1 cellular context compared by ENCODE assay signal in the genomic region with DNA sequence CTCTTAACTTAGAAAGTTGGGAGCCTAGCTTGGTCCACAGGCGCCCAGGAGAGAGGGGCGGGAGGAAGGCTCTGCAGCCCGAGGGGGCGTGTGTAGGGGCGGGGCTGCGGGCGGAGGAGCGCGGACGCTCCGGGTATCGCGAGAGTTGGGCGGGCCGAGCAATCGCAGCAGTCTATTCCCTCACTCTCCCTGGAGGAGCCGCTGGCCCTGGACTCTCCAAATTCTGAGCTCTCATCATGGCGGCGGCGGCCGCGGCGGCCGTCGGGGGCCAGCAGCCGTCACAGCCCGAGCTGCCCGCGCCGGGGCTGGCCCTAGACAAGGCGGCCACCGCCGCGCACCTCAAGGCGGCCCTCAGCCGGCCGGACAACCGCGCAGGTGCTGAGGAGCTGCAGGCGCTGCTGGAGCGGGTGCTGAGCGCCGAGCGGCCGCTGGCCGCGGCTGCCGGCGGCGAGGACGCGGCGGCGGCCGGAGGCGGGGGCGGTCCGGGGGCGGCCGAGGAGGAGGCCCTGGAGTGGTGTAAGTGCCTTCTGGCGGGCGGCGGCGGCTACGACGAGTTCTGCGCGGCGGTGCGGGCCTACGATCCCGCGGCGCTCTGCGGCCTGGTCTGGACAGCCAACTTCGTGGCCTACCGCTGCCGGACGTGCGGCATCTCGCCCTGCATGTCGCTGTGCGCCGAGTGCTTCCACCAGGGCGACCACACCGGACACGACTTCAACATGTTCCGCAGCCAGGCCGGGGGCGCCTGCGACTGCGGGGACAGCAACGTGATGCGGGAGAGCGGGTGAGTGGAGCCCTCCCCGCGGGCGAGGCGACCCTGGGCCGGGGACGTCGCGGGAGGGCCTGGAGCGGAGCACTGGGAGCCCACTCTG.
TF ChIP-seq lines count a peak whose summit lies in the region.

A gene with protein sequence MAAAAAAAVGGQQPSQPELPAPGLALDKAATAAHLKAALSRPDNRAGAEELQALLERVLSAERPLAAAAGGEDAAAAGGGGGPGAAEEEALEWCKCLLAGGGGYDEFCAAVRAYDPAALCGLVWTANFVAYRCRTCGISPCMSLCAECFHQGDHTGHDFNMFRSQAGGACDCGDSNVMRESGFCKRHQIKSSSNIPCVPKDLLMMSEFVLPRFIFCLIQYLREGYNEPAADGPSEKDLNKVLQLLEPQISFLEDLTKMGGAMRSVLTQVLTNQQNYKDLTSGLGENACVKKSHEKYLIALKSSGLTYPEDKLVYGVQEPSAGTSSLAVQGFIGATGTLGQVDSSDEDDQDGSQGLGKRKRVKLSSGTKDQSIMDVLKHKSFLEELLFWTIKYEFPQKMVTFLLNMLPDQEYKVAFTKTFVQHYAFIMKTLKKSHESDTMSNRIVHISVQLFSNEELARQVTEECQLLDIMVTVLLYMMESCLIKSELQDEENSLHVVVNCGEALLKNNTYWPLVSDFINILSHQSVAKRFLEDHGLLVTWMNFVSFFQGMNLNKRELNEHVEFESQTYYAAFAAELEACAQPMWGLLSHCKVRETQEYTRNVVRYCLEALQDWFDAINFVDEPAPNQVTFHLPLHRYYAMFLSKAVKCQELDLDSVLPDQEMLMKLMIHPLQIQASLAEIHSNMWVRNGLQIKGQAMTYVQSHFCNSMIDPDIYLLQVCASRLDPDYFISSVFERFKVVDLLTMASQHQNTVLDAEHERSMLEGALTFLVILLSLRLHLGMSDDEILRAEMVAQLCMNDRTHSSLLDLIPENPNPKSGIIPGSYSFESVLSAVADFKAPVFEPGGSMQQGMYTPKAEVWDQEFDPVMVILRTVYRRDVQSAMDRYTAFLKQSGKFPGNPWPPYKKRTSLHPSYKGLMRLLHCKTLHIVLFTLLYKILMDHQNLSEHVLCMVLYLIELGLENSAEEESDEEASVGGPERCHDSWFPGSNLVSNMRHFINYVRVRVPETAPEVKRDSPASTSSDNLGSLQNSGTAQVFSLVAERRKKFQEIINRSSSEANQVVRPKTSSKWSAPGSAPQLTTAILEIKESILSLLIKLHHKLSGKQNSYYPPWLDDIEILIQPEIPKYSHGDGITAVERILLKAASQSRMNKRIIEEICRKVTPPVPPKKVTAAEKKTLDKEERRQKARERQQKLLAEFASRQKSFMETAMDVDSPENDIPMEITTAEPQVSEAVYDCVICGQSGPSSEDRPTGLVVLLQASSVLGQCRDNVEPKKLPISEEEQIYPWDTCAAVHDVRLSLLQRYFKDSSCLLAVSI (N-terminal part only) (plus strand): TSS at position 183 of the 869 bp plus-strand sequence. CDS start 54 bp downstream, at position 237.

TF ChIP-seq in K562, 482 proteins besides CTCF, POLR2A, EP300 and RAD21 (continued from another document and continues in another):
- TF ChIP-seq, protein P1, sequence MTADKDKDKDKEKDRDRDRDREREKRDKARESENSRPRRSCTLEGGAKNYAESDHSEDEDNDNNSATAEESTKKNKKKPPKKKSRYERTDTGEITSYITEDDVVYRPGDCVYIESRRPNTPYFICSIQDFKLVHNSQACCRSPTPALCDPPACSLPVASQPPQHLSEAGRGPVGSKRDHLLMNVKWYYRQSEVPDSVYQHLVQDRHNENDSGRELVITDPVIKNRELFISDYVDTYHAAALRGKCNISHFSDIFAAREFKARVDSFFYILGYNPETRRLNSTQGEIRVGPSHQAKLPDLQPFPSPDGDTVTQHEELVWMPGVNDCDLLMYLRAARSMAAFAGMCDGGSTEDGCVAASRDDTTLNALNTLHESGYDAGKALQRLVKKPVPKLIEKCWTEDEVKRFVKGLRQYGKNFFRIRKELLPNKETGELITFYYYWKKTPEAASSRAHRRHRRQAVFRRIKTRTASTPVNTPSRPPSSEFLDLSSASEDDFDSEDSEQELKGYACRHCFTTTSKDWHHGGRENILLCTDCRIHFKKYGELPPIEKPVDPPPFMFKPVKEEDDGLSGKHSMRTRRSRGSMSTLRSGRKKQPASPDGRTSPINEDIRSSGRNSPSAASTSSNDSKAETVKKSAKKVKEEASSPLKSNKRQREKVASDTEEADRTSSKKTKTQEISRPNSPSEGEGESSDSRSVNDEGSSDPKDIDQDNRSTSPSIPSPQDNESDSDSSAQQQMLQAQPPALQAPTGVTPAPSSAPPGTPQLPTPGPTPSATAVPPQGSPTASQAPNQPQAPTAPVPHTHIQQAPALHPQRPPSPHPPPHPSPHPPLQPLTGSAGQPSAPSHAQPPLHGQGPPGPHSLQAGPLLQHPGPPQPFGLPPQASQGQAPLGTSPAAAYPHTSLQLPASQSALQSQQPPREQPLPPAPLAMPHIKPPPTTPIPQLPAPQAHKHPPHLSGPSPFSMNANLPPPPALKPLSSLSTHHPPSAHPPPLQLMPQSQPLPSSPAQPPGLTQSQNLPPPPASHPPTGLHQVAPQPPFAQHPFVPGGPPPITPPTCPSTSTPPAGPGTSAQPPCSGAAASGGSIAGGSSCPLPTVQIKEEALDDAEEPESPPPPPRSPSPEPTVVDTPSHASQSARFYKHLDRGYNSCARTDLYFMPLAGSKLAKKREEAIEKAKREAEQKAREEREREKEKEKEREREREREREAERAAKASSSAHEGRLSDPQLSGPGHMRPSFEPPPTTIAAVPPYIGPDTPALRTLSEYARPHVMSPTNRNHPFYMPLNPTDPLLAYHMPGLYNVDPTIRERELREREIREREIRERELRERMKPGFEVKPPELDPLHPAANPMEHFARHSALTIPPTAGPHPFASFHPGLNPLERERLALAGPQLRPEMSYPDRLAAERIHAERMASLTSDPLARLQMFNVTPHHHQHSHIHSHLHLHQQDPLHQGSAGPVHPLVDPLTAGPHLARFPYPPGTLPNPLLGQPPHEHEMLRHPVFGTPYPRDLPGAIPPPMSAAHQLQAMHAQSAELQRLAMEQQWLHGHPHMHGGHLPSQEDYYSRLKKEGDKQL (CRISPR knock-in tag; IDR thresholded peaks at IDR 0.05; ENCODE audit: borderline replicate concordance): peak; percentile 83; the same call in 1 of the 2 replicates
- TF ChIP-seq GATAD2B (IDR thresholded peaks at IDR 0.05; ENCODE audit: borderline replicate concordance): peak; percentile 94
- peak; percentile 78 for TF ChIP-seq CHD1 (IDR thresholded peaks at IDR 0.05; ENCODE audit: low read length)
- 0 out of 2 replicates have a peak, but pooled peaks have one; percentile 41 for TF ChIP-seq ZNF232 (CRISPR knock-in tag; IDR thresholded peaks at IDR 0.05)
- TF ChIP-seq CHD2 (IDR thresholded peaks at IDR 0.05; ENCODE audit: low read depth, low read length): peak; percentile 99
- TF ChIP-seq SIN3B (IDR thresholded peaks at IDR 0.05; ENCODE audit: low read depth): peak; percentile 73; the same call in 1 of the 2 replicates
- peak; percentile 92 for TF ChIP-seq TBP (optimal IDR thresholded peaks at IDR 0.05; ENCODE audit: low read depth, low read length)
- 0 out of 2 replicates have a peak, but pooled peaks have one; percentile 38 for TF ChIP-seq ZNF282 (CRISPR knock-in tag; IDR thresholded peaks at IDR 0.05)
- TF ChIP-seq ELF4 (CRISPR knock-in tag; IDR thresholded peaks at IDR 0.05): no peak
- TF ChIP-seq, protein P2, sequence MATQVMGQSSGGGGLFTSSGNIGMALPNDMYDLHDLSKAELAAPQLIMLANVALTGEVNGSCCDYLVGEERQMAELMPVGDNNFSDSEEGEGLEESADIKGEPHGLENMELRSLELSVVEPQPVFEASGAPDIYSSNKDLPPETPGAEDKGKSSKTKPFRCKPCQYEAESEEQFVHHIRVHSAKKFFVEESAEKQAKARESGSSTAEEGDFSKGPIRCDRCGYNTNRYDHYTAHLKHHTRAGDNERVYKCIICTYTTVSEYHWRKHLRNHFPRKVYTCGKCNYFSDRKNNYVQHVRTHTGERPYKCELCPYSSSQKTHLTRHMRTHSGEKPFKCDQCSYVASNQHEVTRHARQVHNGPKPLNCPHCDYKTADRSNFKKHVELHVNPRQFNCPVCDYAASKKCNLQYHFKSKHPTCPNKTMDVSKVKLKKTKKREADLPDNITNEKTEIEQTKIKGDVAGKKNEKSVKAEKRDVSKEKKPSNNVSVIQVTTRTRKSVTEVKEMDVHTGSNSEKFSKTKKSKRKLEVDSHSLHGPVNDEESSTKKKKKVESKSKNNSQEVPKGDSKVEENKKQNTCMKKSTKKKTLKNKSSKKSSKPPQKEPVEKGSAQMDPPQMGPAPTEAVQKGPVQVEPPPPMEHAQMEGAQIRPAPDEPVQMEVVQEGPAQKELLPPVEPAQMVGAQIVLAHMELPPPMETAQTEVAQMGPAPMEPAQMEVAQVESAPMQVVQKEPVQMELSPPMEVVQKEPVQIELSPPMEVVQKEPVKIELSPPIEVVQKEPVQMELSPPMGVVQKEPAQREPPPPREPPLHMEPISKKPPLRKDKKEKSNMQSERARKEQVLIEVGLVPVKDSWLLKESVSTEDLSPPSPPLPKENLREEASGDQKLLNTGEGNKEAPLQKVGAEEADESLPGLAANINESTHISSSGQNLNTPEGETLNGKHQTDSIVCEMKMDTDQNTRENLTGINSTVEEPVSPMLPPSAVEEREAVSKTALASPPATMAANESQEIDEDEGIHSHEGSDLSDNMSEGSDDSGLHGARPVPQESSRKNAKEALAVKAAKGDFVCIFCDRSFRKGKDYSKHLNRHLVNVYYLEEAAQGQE (CRISPR knock-in tag; IDR thresholded peaks at IDR 0.05; ENCODE audit: low read depth): peak; percentile 23; the same call in 1 of the 2 replicates
- peak; percentile 92 for TF ChIP-seq ARHGAP35 (IDR thresholded peaks at IDR 0.05; ENCODE audit: partially characterized antibody)
- peak; percentile 61 for TF ChIP-seq POLR2H (tag; IDR thresholded peaks at IDR 0.05; ENCODE audit: low read depth)
- TF ChIP-seq, protein P3, sequence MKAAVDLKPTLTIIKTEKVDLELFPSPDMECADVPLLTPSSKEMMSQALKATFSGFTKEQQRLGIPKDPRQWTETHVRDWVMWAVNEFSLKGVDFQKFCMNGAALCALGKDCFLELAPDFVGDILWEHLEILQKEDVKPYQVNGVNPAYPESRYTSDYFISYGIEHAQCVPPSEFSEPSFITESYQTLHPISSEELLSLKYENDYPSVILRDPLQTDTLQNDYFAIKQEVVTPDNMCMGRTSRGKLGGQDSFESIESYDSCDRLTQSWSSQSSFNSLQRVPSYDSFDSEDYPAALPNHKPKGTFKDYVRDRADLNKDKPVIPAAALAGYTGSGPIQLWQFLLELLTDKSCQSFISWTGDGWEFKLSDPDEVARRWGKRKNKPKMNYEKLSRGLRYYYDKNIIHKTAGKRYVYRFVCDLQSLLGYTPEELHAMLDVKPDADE (conservative IDR thresholded peaks at IDR 0.05; ENCODE audit: control insufficient read depth, low read depth, low read length): peak; percentile 34; the same call in 1 of the 2 replicates
- TF ChIP-seq GTF2E2 (tag; IDR thresholded peaks at IDR 0.05): no peak; the same call in 1 of the 2 replicates
- TF ChIP-seq KLF1 (tag; IDR thresholded peaks at IDR 0.05): 0 out of 2 replicates have a peak, but pooled peaks have one; percentile 18
- TF ChIP-seq SPI1 (IDR thresholded peaks at IDR 0.05; ENCODE audit: borderline replicate concordance, low read depth, low read length): peak; percentile 22; the same call in 1 of the 2 replicates
- TF ChIP-seq MXI1 (IDR thresholded peaks at IDR 0.05; ENCODE audit: low read depth, low read length): 0 out of 2 replicates have a peak, but pooled peaks have one; percentile 45
- TF ChIP-seq NFXL1 (CRISPR knock-in tag; IDR thresholded peaks at IDR 0.05): no peak
- peak; percentile 83 for TF ChIP-seq CCNT2 (IDR thresholded peaks at IDR 0.05; ENCODE audit: borderline replicate concordance, extremely low read depth, insufficient read length, low read depth, low read length)
- peak; percentile 39 for TF ChIP-seq ZFP36 (IDR thresholded peaks at IDR 0.05; ENCODE audit: low read depth, low read length, partially characterized antibody)
- peak; percentile 91; the same call in 1 of the 2 replicates for TF ChIP-seq KAT7 (CRISPR knock-in tag; IDR thresholded peaks at IDR 0.05; ENCODE audit: borderline replicate concordance)
- no peak for TF ChIP-seq COPS2 (conservative IDR thresholded peaks at IDR 0.05)
- peak; percentile 65 for TF ChIP-seq U2AF1 (optimal IDR thresholded peaks at IDR 0.05; ENCODE audit: low read depth, low read length)
- peak; percentile 35 to 74; a peak in 3 of 4 replicates for TF ChIP-seq SIN3A (IDR thresholded peaks at IDR 0.05; ENCODE audit: borderline replicate concordance in 2 of 2, control insufficient read depth in 1 of 2, low read depth in 2 of 2, low read length in 2 of 2)
- TF ChIP-seq ZBTB7A (IDR thresholded peaks at IDR 0.05; ENCODE audit: borderline replicate concordance, control insufficient read depth, low read depth, low read length): peak; percentile 83; the same call in 1 of the 2 replicates
- TF ChIP-seq, protein P4, sequence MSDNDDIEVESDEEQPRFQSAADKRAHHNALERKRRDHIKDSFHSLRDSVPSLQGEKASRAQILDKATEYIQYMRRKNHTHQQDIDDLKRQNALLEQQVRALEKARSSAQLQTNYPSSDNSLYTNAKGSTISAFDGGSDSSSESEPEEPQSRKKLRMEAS (CRISPR knock-in tag; IDR thresholded peaks at IDR 0.05): no peak
- TF ChIP-seq, protein P5, sequence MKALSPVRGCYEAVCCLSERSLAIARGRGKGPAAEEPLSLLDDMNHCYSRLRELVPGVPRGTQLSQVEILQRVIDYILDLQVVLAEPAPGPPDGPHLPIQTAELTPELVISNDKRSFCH (CRISPR knock-in tag; IDR thresholded peaks at IDR 0.05): no peak
- TF ChIP-seq, protein P5 (tag; IDR thresholded peaks at IDR 0.05): peak; percentile 81; the same call in 1 of the 2 replicates
